ENCODE assay signal across 18 cellular contexts in the genomic region with DNA sequence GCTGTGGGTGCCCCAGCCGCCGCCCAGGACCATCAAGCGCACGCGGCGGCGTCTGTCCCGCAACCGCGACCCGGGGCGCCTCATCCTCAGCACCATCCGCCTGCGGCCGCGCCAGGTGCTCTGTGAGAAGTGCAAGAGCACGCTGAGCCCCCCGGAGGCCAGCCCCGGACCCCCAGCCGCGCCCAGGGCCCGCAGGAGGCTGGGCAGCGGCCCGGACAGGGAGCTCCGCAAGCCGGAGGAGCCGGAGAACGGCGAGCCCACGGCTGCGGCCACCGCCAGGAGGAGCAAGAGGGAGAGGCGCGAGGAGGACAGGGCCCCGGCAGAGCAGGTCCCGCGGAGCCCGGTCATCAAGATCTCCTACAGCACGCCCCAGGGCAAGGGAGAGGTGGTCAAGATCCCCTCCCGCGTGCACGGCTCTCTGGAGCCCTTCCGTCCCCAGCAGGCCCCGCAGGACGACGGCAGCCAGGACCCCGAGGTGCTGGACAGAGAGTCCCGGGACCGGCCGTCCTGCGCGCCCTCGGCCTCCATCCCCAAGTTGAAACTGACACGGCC.
"Had no signal": no experiment of that assay in that cellular context is flagged by ENCODE, and none has a peak within 500 bp of the region (broad histone marks: within the 10 kb centered on the region; RNA-seq: fewer than 3 reads in every experiment).

No MANE protein-coding gene starts in this region.

- H3K27ac ChIP-seq: cardiac muscle cell, colonic mucosa, ovary, sigmoid colon, SK-N-MC, tibial artery had no signal

- H3K27me3 Mint-ChIP-seq: T-cell had no signal

- H3K9me3 Mint-ChIP-seq: activated naive CD4-positive, alpha-beta T cell treated with anti-CD3 and anti-CD28 coated beads for 36 hours; activated T-helper 2 cell treated with anti-CD3 and anti-CD28 coated beads, Interferon-gamma antibody, Interleukin-2, Interleukin-4, amounts not matched to agents 10 μg/mL and 5 μg/mL and 100 μg/mL, durations not matched to agents 14 hours and 24 hours and 36 hours; mesothelial cell of epicardium; T-cell had no signal

- H3K4me3 ChIP-seq: cardiac muscle cell, colonic mucosa, ovary, sigmoid colon, SK-N-MC, tibial artery had no signal

- H3K4me3 Mint-ChIP-seq: activated naive CD4-positive, alpha-beta T cell treated with anti-CD3 and anti-CD28 coated beads for 36 hours; mesothelial cell of epicardium; T-cell had no signal

- H3K27ac Mint-ChIP-seq: activated naive CD4-positive, alpha-beta T cell treated with anti-CD3 and anti-CD28 coated beads for 36 hours; activated T-helper 2 cell treated with anti-CD3 and anti-CD28 coated beads, Interferon-gamma antibody, Interleukin-2, Interleukin-4, amounts not matched to agents 10 μg/mL and 5 μg/mL and 100 μg/mL, durations not matched to agents 14 hours and 24 hours and 36 hours; T-cell had no signal

- H3K9me3 ChIP-seq: colonic mucosa, ovary, sigmoid colon, tibial artery had no signal

- ATAC-seq: T-cell had no signal

- DNase-seq: activated CD4-positive, alpha-beta T cell treated with anti-CD3 and anti-CD28 coated beads for 1 hour; activated CD4-positive, alpha-beta T cell treated with anti-CD3 and anti-CD28 coated beads, Interleukin-2, amount 50 U/mL, for 4 hours; activated naive CD4-positive, alpha-beta T cell treated with anti-CD3 and anti-CD28 coated beads for 36 hours; activated T-cell treated with anti-CD3 and anti-CD28 coated beads, Interleukin-2, amount 50 U/mL, for 1 hour; colonic mucosa; foreskin fibroblast; glutamatergic neuron; sigmoid colon; stimulated activated CD4-positive, alpha-beta T cell treated with anti-CD3 and anti-CD28 coated beads, Interleukin-12 subunit alpha, Interleukin-12 subunit beta, amount 100 ng/mL, for 4 hours; stimulated activated CD4-positive, alpha-beta T cell treated with anti-CD3 and anti-CD28 coated beads, Interleukin-2, amount 100 ng/mL, for 24 hours; T-cell; T-helper 9 cell; tibial artery had no signal

- H3K27me3 ChIP-seq: cardiac muscle cell, colonic mucosa, ovary, sigmoid colon, tibial artery had no signal

- H3K36me3 ChIP-seq: ovary had no signal
